14 cellular contexts compared by ENCODE assay signal in genomic region chr1:160645386-160646063, GRCh38. TPM values are rescaled to one million over a fixed set of nuclear protein-coding genes. Genes with fewer than 3 reads are reported as not detected.
DNase-seq lines count a peak whose midpoint lies in the region; ATAC-seq and TF ChIP-seq lines count a peak whose summit lies in the region.
"Had no signal": no experiment of that assay in that cellular context is flagged by ENCODE, and none has a peak within 500 bp of the region (broad histone marks: within the 10 kb centered on the region; RNA-seq: fewer than 3 reads in every experiment).

No MANE protein-coding gene starts in this region.

- H3K9me2 ChIP-seq in SU-DHL-6 (replicated peaks; ENCODE audit: insufficient read depth, low read length), result no peaks in the 10 kb centered on the region

- no peaks in the 10 kb centered on the region for H4K20me1 ChIP-seq in SU-DHL-6 (ENCODE audit: low read depth, low read length)

- CTCF ChIA-PET in activated CD8-positive, alpha-beta memory T cell treated with anti-CD3 and anti-CD28 coated beads, Interleukin-2, amount 10 ng/mL, durations not matched to agents 7 days and 5 days (lab: Charles Lee), result interaction anchor here (1.2 to 4.8 kb wide), 10 partner anchors 10 to 35 kb away, joined by 4 to 28 read pairs (median 8); no protein-coding TSS in a partner anchor

- no peak for DNase-seq in activated CD8-positive, alpha-beta memory T cell treated with anti-CD3 and anti-CD28 coated beads, Interleukin-2, amount 10 ng/mL, durations not matched to agents 7 days and 5 days
- no peak for DNase-seq in activated CD8-positive, alpha-beta memory T cell treated with anti-CD3 and anti-CD28 coated beads, Interleukin-2, amount 50 U/mL, for 4 hours
- peak; percentile 47 for DNase-seq in esophagus muscularis mucosa (ENCODE audit: extremely low spot score)
- no peak for DNase-seq in suprapubic skin (ENCODE audit: low spot score in 2 of 2)
- no peak for DNase-seq in SKM-1 (lab: John Stamatoyannopoulos, UW; ENCODE audit: unreplicated experiment)
- no peak for DNase-seq in HK-2 (ENCODE audit: unreplicated experiment)
- DNase-seq: MM.1S, NCI-H2171, trophoblast cell had no signal

- H3K4me3 ChIP-seq in SU-DHL-6 (ENCODE audit: insufficient read depth, low read length, poor library complexity, severe bottlenecking) (peak overlapping the region; percentile 69), esophagus muscularis mucosa (peak overlapping the region in 2 of 4 donors; percentile 0 to 23), suprapubic skin (peak overlapping the region; percentile 2)
- H3K4me3 ChIP-seq: right atrium auricular region had no signal

- H3K27ac ChIP-seq in SU-DHL-6 (ENCODE audit: low read depth, low read length) (peak overlapping the region; percentile 82), esophagus muscularis mucosa (replicated peaks in 1 of 4) (no peak overlapping the region), suprapubic skin (no peak overlapping the region)
- H3K27ac ChIP-seq: HL-60, right atrium auricular region had no signal

- no peak overlapping the region for H2AFZ ChIP-seq in SU-DHL-6 (ENCODE audit: low read depth, low read length, severe bottlenecking)

- peaks cover 8% of the 10 kb centered on the region; the same call in 1 of the 2 replicates for H3F3A ChIP-seq in SU-DHL-6 (ENCODE audit: insufficient read depth)

- H3K4me3 Mint-ChIP-seq in activated CD8-positive, alpha-beta memory T cell treated with anti-CD3 and anti-CD28 coated beads, Interleukin-2, amount 10 ng/mL, durations not matched to agents 7 days and 5 days, result peak overlapping the region; percentile 97

- peak overlapping the region; percentile 70 for H3K4me2 ChIP-seq in SU-DHL-6 (ENCODE audit: low read depth, low read length, poor library complexity, severe bottlenecking)

- H3K9me3 ChIP-seq in SU-DHL-6 (ENCODE audit: insufficient read depth, low read length), result no peaks in the 10 kb centered on the region
- no peaks in the 10 kb centered on the region for H3K9me3 ChIP-seq in esophagus muscularis mucosa
- H3K9me3 ChIP-seq in suprapubic skin, result no peaks in the 10 kb centered on the region
- H3K9me3 ChIP-seq: right atrium auricular region had no signal

- no peak for TF ChIP-seq CTCF in SU-DHL-6 (IDR thresholded peaks at IDR 0.05; ENCODE audit: insufficient read depth, low read length, poor library complexity, severe bottlenecking)
- no peak for TF ChIP-seq CTCF in esophagus muscularis mucosa (IDR thresholded peaks at IDR 0.05)
- no peak for TF ChIP-seq CTCF in suprapubic skin (IDR thresholded peaks at IDR 0.05)

- 79% methylated on average over 13 of the region's 13 CpGs for WGBS in esophagus muscularis mucosa
- 82% methylated on average over 13 of the region's 13 CpGs for WGBS in suprapubic skin

- no peaks in the 10 kb centered on the region for H3K27me3 ChIP-seq in SU-DHL-6 (ENCODE audit: low read length)
- no peaks in the 10 kb centered on the region for H3K27me3 ChIP-seq in esophagus muscularis mucosa
- no peaks in the 10 kb centered on the region for H3K27me3 ChIP-seq in suprapubic skin
- H3K27me3 ChIP-seq: right atrium auricular region had no signal

- intact Hi-C loops in esophagus muscularis mucosa (cut with DNase I), result no loop called here

- no peak for ATAC-seq in activated CD8-positive, alpha-beta memory T cell treated with anti-CD3 and anti-CD28 coated beads, Interleukin-2, amount 10 ng/mL, durations not matched to agents 7 days and 5 days
- no peak for ATAC-seq in HG03097 (IDR thresholded peaks at IDR 0.05; ENCODE audit: low FRiP score, unreplicated experiment)
- ATAC-seq: esophagus mucosa had no signal

- peaks cover 51% of the 10 kb centered on the region for H3K36me3 Mint-ChIP-seq in activated CD8-positive, alpha-beta memory T cell treated with anti-CD3 and anti-CD28 coated beads, Interleukin-2, amount 10 ng/mL, durations not matched to agents 7 days and 5 days

- no peaks in the 10 kb centered on the region for H3K27me3 Mint-ChIP-seq in activated CD8-positive, alpha-beta memory T cell treated with anti-CD3 and anti-CD28 coated beads, Interleukin-2, amount 10 ng/mL, durations not matched to agents 7 days and 5 days

- peaks cover 61% of the 10 kb centered on the region for H3K4me1 Mint-ChIP-seq in activated CD8-positive, alpha-beta memory T cell treated with anti-CD3 and anti-CD28 coated beads, Interleukin-2, amount 10 ng/mL, durations not matched to agents 7 days and 5 days

- TF ChIP-seq POLR2A in esophagus muscularis mucosa (IDR thresholded peaks at IDR 0.05; ENCODE audit: low read depth) (no peak), suprapubic skin (IDR thresholded peaks at IDR 0.05) (no peak)

- no peaks in the 10 kb centered on the region for H3K4me1 ChIP-seq in esophagus muscularis mucosa
- H3K4me1 ChIP-seq in suprapubic skin, result peaks cover 4% of the 10 kb centered on the region
- H3K4me1 ChIP-seq: right atrium auricular region had no signal

- peaks cover 83% of the 10 kb centered on the region for H3K79me2 ChIP-seq in SU-DHL-6 (ENCODE audit: insufficient read depth, low read length)

- H3K36me3 ChIP-seq in SU-DHL-6 (ENCODE audit: low read length) (no peaks in the 10 kb centered on the region; the same call in 1 of the 2 replicates), esophagus muscularis mucosa (no peaks in the 10 kb centered on the region), suprapubic skin (no peaks in the 10 kb centered on the region)
- H3K36me3 ChIP-seq: right atrium auricular region had no signal

- no peaks in the 10 kb centered on the region for H3K9me3 Mint-ChIP-seq in activated CD8-positive, alpha-beta memory T cell treated with anti-CD3 and anti-CD28 coated beads, Interleukin-2, amount 10 ng/mL, durations not matched to agents 7 days and 5 days (ENCODE audit: low read depth)

- H3K27ac Mint-ChIP-seq in activated CD8-positive, alpha-beta memory T cell treated with anti-CD3 and anti-CD28 coated beads, Interleukin-2, amount 10 ng/mL, durations not matched to agents 7 days and 5 days, result peak overlapping the region; percentile 92

- H3K9ac ChIP-seq in SU-DHL-6 (ENCODE audit: low read length), result peak overlapping the region; percentile 82

- TF ChIP-seq EP300 in esophagus muscularis mucosa (IDR thresholded peaks at IDR 0.05), result no peak
- TF ChIP-seq EP300 in suprapubic skin (IDR thresholded peaks at IDR 0.05), result no peak

RNA-seq across cellular contexts. Expression of gene SLAMF1, which starts 1.3 kb away (rescaled TPM):
- 100 to 1,000 TPM in 1 of 2 experiments, 10 to 100 TPM in 1; 59.3 to 105 TPM for total RNA-seq in activated CD8-positive, alpha-beta memory T cell treated with anti-CD3 and anti-CD28 coated beads, Interleukin-2, amount 10 ng/mL, durations not matched to agents 7 days and 5 days
- total RNA-seq in esophagus muscularis mucosa (1 to 10 TPM in 2 of 4 donors, under 1 TPM in 2; 0.57 to 5.0 (median 0.95) TPM), suprapubic skin (not detected)

Comparison
In these comparisons a context has a peak if more than half of its experiments do, and no peak if none do; other contexts are left out.
1. RNA of gene SLAMF1, which starts 1.3 kb away (total RNA-seq): 59.3 to 105 TPM in activated CD8-positive, alpha-beta memory T cell treated with anti-CD3 and anti-CD28 coated beads, Interleukin-2, amount 10 ng/mL, durations not matched to agents 7 days and 5 days; 0.57 to 5.0 TPM in esophagus muscularis mucosa and not detected in suprapubic skin; every median in the first group is over 10 times any median in the second.